Comparison of ENCODE assay signal across 9 cellular contexts in genomic region chr2:224882291-224883171, GRCh38.
A peak's percentile ranks its signal among the peaks of the same experiment; 100 is the strongest.
DNase-seq lines count a peak whose midpoint lies in the region; ATAC-seq, FAIRE-seq and TF ChIP-seq lines count a peak whose summit lies in the region.
"Had no signal": no experiment of that assay in that cellular context is flagged by ENCODE, and none has a peak within 500 bp of the region (broad histone marks: within the 10 kb centered on the region; RNA-seq: fewer than 3 reads in every experiment).

No MANE protein-coding gene starts in this region.

- intact Hi-C loops in CD14-positive monocyte (cut with micrococcal nuclease) (loop anchor here in 1 of 2 donors (5.0 kb wide), 2 partner anchors 65 to 120 kb away; no protein-coding TSS in a partner anchor), PC-9 (cut with micrococcal nuclease; ENCODE audit: unreplicated experiment) (loop anchor here (1.0 kb wide), 1 partner anchor 120 kb away; no protein-coding TSS in a partner anchor)
- intact Hi-C loops in activated T-helper 2 cell treated with anti-CD3 and anti-CD28 coated beads, Interferon-gamma antibody, Interleukin-2, Interleukin-4, amounts not matched to agents 10 μg/mL and 5 μg/mL and 100 μg/mL, durations not matched to agents 14 hours and 24 hours and 36 hours (cut with micrococcal nuclease), result no loop called here

- POLR2A ChIA-PET in PC-9 (lab: Charles Lee; ENCODE audit: unreplicated experiment), result interaction anchor here (0.6 kb wide), 1 partner anchor 676 kb away, joined by 7 read pairs; no protein-coding TSS in a partner anchor

- H3K27me3 ChIP-seq in PC-9 (ENCODE audit: insufficient read depth, low read depth), result no peaks in the 10 kb centered on the region

- H3K36me3 ChIP-seq in PC-9 (ENCODE audit: low read depth), result no peaks in the 10 kb centered on the region

- H3K79me2 ChIP-seq in PC-9 (ENCODE audit: low read depth), result no peaks in the 10 kb centered on the region

- no peaks in the 10 kb centered on the region for H3K9me3 ChIP-seq in PC-9 (ENCODE audit: insufficient read depth, low read depth)

- ATAC-seq in HG03139 (IDR thresholded peaks at IDR 0.05; ENCODE audit: unreplicated experiment) (peak; percentile 46), memory B cell (ENCODE audit: low read depth) (no peak), GM21526 (IDR thresholded peaks at IDR 0.05; ENCODE audit: low FRiP score, unreplicated experiment) (no peak)
- ATAC-seq in activated T-helper 17 cell treated with anti-CD3 and anti-CD28 coated beads, Interleukin-2, amount 50 U/mL, for 72 hours (replicated peaks), result peak; percentile 75

- H3K27ac ChIP-seq in PC-9, result no peak overlapping the region

- no peak for TF ChIP-seq POLR2A in GM12891 (IDR thresholded peaks at IDR 0.05; ENCODE audit: low read depth, low read length)

- H2AFZ ChIP-seq in PC-9, result no peak overlapping the region

- no peak overlapping the region for H3K4me3 Mint-ChIP-seq in CD14-positive monocyte
- peak overlapping the region; percentile 43 for H3K4me3 Mint-ChIP-seq in activated T-helper 17 cell treated with anti-CD3 and anti-CD28 coated beads, Interleukin-2, amount 50 U/mL, for 72 hours
- H3K4me3 Mint-ChIP-seq in memory B cell, result no peak overlapping the region
- H3K4me3 Mint-ChIP-seq in activated T-helper 2 cell treated with anti-CD3 and anti-CD28 coated beads, Interferon-gamma antibody, Interleukin-2, Interleukin-4, amounts not matched to agents 10 μg/mL and 5 μg/mL and 100 μg/mL, durations not matched to agents 14 hours and 24 hours and 36 hours (ENCODE audit: low read depth), result no peak overlapping the region

- H3K9me3 Mint-ChIP-seq in CD14-positive monocyte, result no peaks in the 10 kb centered on the region
- no peaks in the 10 kb centered on the region for H3K9me3 Mint-ChIP-seq in activated T-helper 17 cell treated with anti-CD3 and anti-CD28 coated beads, Interleukin-2, amount 50 U/mL, for 72 hours
- H3K9me3 Mint-ChIP-seq in memory B cell, result no peaks in the 10 kb centered on the region
- no peaks in the 10 kb centered on the region for H3K9me3 Mint-ChIP-seq in activated T-helper 2 cell treated with anti-CD3 and anti-CD28 coated beads, Interferon-gamma antibody, Interleukin-2, Interleukin-4, amounts not matched to agents 10 μg/mL and 5 μg/mL and 100 μg/mL, durations not matched to agents 14 hours and 24 hours and 36 hours

- H3K27ac Mint-ChIP-seq in CD14-positive monocyte (peak overlapping the region; percentile 82 to 92 (median 88)), memory B cell (peak overlapping the region; percentile 75)
- H3K27ac Mint-ChIP-seq in activated T-helper 17 cell treated with anti-CD3 and anti-CD28 coated beads, Interleukin-2, amount 50 U/mL, for 72 hours, result peak overlapping the region; percentile 81
- H3K27ac Mint-ChIP-seq in activated T-helper 2 cell treated with anti-CD3 and anti-CD28 coated beads, Interferon-gamma antibody, Interleukin-2, Interleukin-4, amounts not matched to agents 10 μg/mL and 5 μg/mL and 100 μg/mL, durations not matched to agents 14 hours and 24 hours and 36 hours, result no peak overlapping the region

- no peaks in the 10 kb centered on the region for H3K4me1 ChIP-seq in PC-9 (replicated peaks; ENCODE audit: insufficient read depth)

- H3K36me3 Mint-ChIP-seq in CD14-positive monocyte, result peaks cover 40 to 44% of the 10 kb centered on the region in 2 donors
- H3K36me3 Mint-ChIP-seq in activated T-helper 17 cell treated with anti-CD3 and anti-CD28 coated beads, Interleukin-2, amount 50 U/mL, for 72 hours (ENCODE audit: low read depth), result peaks cover 100% of the 10 kb centered on the region
- peaks cover 29% of the 10 kb centered on the region for H3K36me3 Mint-ChIP-seq in memory B cell
- H3K36me3 Mint-ChIP-seq in activated T-helper 2 cell treated with anti-CD3 and anti-CD28 coated beads, Interferon-gamma antibody, Interleukin-2, Interleukin-4, amounts not matched to agents 10 μg/mL and 5 μg/mL and 100 μg/mL, durations not matched to agents 14 hours and 24 hours and 36 hours (ENCODE audit: low read depth), result peaks cover 89% of the 10 kb centered on the region

- no TSS peak for BruUV-seq in PC-9 (replicated peaks; lab: Mats Ljungman, UMichigan)

- DNase-seq in CD14-positive monocyte (ENCODE audit: low spot score), result no peak
- no peak for DNase-seq in memory B cell (ENCODE audit: low spot score in 2 of 2)
- no peak for DNase-seq in PC-9
- no peak for DNase-seq in GM12891 (ENCODE audit: insufficient read length, low spot score)
- DNase-seq in activated T-helper 2 cell treated with anti-CD3 and anti-CD28 coated beads, Interferon-gamma antibody, Interleukin-2, Interleukin-4, amounts not matched to agents 10 μg/mL and 5 μg/mL and 100 μg/mL, durations not matched to agents 14 hours and 24 hours and 36 hours (ENCODE audit: low spot score), result no peak
- DNase-seq: SW 1271 had no signal

- CTCF ChIA-PET in PC-9 (lab: Charles Lee), result no interaction called here

- no peaks in the 10 kb centered on the region for H3K27me3 Mint-ChIP-seq in CD14-positive monocyte (ENCODE audit: low read depth in 3 of 3)
- H3K27me3 Mint-ChIP-seq in activated T-helper 17 cell treated with anti-CD3 and anti-CD28 coated beads, Interleukin-2, amount 50 U/mL, for 72 hours, result no peaks in the 10 kb centered on the region
- H3K27me3 Mint-ChIP-seq in memory B cell, result no peaks in the 10 kb centered on the region
- H3K27me3 Mint-ChIP-seq in activated T-helper 2 cell treated with anti-CD3 and anti-CD28 coated beads, Interferon-gamma antibody, Interleukin-2, Interleukin-4, amounts not matched to agents 10 μg/mL and 5 μg/mL and 100 μg/mL, durations not matched to agents 14 hours and 24 hours and 36 hours (ENCODE audit: low read depth), result no peaks in the 10 kb centered on the region

- no peaks in the 10 kb centered on the region for H3F3A ChIP-seq in PC-9 (ENCODE audit: insufficient read depth, low read depth)

- peaks cover 51% of the 10 kb centered on the region for H3K4me1 Mint-ChIP-seq in CD14-positive monocyte
- peaks cover 48% of the 10 kb centered on the region for H3K4me1 Mint-ChIP-seq in activated T-helper 17 cell treated with anti-CD3 and anti-CD28 coated beads, Interleukin-2, amount 50 U/mL, for 72 hours
- H3K4me1 Mint-ChIP-seq in memory B cell, result peaks cover 11% of the 10 kb centered on the region
- H3K4me1 Mint-ChIP-seq in activated T-helper 2 cell treated with anti-CD3 and anti-CD28 coated beads, Interferon-gamma antibody, Interleukin-2, Interleukin-4, amounts not matched to agents 10 μg/mL and 5 μg/mL and 100 μg/mL, durations not matched to agents 14 hours and 24 hours and 36 hours (ENCODE audit: low read depth), result peaks cover 35% of the 10 kb centered on the region

- no peak overlapping the region for H3K4me3 ChIP-seq in PC-9

- no peak overlapping the region for H3K4me2 ChIP-seq in PC-9

- no peaks in the 10 kb centered on the region for H4K20me1 ChIP-seq in PC-9 (ENCODE audit: insufficient read depth)

- TF ChIP-seq CTCF in CD14-positive monocyte (IDR thresholded peaks at IDR 0.05), result no peak
- no peak for TF ChIP-seq CTCF in PC-9 (conservative IDR thresholded peaks at IDR 0.05)

- H3K9me2 ChIP-seq in PC-9 (ENCODE audit: insufficient read depth), result no peaks in the 10 kb centered on the region

- FAIRE-seq in GM12891 (lab: Jason Lieb, UNC), result no peak

TF ChIP-seq in GM12891, 5 proteins besides CTCF, POLR2A, EP300 and RAD21:
- TF ChIP-seq PAX5 (IDR thresholded peaks at IDR 0.05; ENCODE audit: insufficient read depth, low read length, severe bottlenecking) (no peak), POU2F2 (IDR thresholded peaks at IDR 0.05; ENCODE audit: low read depth, low read length) (no peak), POLR2AphosphoS5 (IDR thresholded peaks at IDR 0.05; ENCODE audit: low read depth, low read length) (no peak), TAF1 (IDR thresholded peaks at IDR 0.05; ENCODE audit: low read depth, low read length) (no peak), SPI1 (IDR thresholded peaks at IDR 0.05; ENCODE audit: low read depth, low read length) (no peak)

Comparison
In these comparisons a context has a peak if more than half of its experiments do, and no peak if none do; other contexts are left out.
1. ATAC-seq: peak in HG03139 (single experiment) and activated T-helper 17 cell treated with anti-CD3 and anti-CD28 coated beads, Interleukin-2, amount 50 U/mL, for 72 hours (single experiment); none in memory B cell (single experiment) and GM21526 (single experiment).